12 cellular contexts compared by ENCODE assay signal in genomic region chr22:46062232-46062615, GRCh38.
A peak's percentile ranks its signal among the peaks of the same experiment; 100 is the strongest.
DNase-seq lines count a peak whose midpoint lies in the region; ATAC-seq and TF ChIP-seq lines count a peak whose summit lies in the region.
"Had no signal": no experiment of that assay in that cellular context is flagged by ENCODE, and none has a peak within 500 bp of the region (broad histone marks: within the 10 kb centered on the region; RNA-seq: fewer than 3 reads in every experiment).

No MANE protein-coding gene starts in this region.

- TF ChIP-seq CTCF in 22Rv1 (IDR thresholded peaks at IDR 0.05) (no peak), PC-3 (conservative IDR thresholded peaks at IDR 0.05; ENCODE audit: low read depth, low read length) (no peak)

- H3K36me3 ChIP-seq in PC-3 (ENCODE audit: low read depth, low read length) = no peaks in the 10 kb centered on the region
- H3K36me3 ChIP-seq: cardiac muscle cell had no signal

- H3K27ac ChIP-seq in 22Rv1 (peak overlapping the region; percentile 100), PC-3 (ENCODE audit: low read length) (peak overlapping the region; percentile 99; the same call in 1 of the 2 replicates), epithelial cell of prostate (peak overlapping the region; percentile 99)
- H3K27ac ChIP-seq: cardiac muscle cell, SJSA1 had no signal

- no peak overlapping the region for H3K4me3 ChIP-seq in PC-3 (ENCODE audit: low read length)
- H3K4me3 ChIP-seq: cardiac muscle cell, SJSA1 had no signal

- BruUV-seq in PC-3 (replicated peaks; lab: Mats Ljungman, UMichigan) = no TSS peak

- no peaks in the 10 kb centered on the region for H3K27me3 ChIP-seq in PC-3 (ENCODE audit: low read length)
- H3K27me3 ChIP-seq: SJSA1 had no signal

- peaks cover 98% of the 10 kb centered on the region for H3K79me2 ChIP-seq in PC-3 (ENCODE audit: low read length)

- DNase-seq in PC-3 (no peak), epithelial cell of prostate (ENCODE audit: low read depth, low spot score) (no peak), retina (peak; percentile 55), NCI-H510A (lab: John Stamatoyannopoulos, UW) (no peak), DMS53 treated with DMSO at 0.1 percent for 48 hours (lab: John Stamatoyannopoulos, UW; ENCODE audit: unreplicated experiment) (no peak)
- DNase-seq: activated T-cell treated with anti-CD3 and anti-CD28 coated beads for 4 hours, MV-4-11 had no signal

- H3K4me1 ChIP-seq in PC-3 (ENCODE audit: insufficient read depth, low read length) = peaks cover 61% of the 10 kb centered on the region

- no peak overlapping the region for H3K9ac ChIP-seq in PC-3 (ENCODE audit: low read length)

- H3K4me2 ChIP-seq in PC-3 (ENCODE audit: low read length) = no peak overlapping the region; the same call in 1 of the 2 replicates

- no peak overlapping the region for H2AFZ ChIP-seq in PC-3 (ENCODE audit: low read length)

- POLR2A ChIA-PET in PC-3 (lab: Charles Lee; ENCODE audit: unreplicated experiment) = no interaction called here

- no peaks in the 10 kb centered on the region for H4K20me1 ChIP-seq in PC-3 (ENCODE audit: low read length)

- no peaks in the 10 kb centered on the region for H3F3A ChIP-seq in PC-3 (ENCODE audit: low read length, unreplicated experiment)

- H3K9me2 ChIP-seq in PC-3 (replicated peaks; ENCODE audit: low read length) = no peaks in the 10 kb centered on the region

- no peaks in the 10 kb centered on the region for H3K9me3 ChIP-seq in PC-3 (ENCODE audit: low read length)
- H3K9me3 ChIP-seq: SJSA1 had no signal

- no peak for ATAC-seq in PC-3
- no peak for ATAC-seq in GM21529 (IDR thresholded peaks at IDR 0.05; ENCODE audit: unreplicated experiment)
- ATAC-seq in HG02763 (IDR thresholded peaks at IDR 0.05; ENCODE audit: unreplicated experiment) = no peak

- CTCF ChIA-PET in PC-3 (lab: Charles Lee) = no interaction called here

- intact Hi-C loops in PC-3 (cut with micrococcal nuclease) = no loop called here
